In the genomic region with DNA sequence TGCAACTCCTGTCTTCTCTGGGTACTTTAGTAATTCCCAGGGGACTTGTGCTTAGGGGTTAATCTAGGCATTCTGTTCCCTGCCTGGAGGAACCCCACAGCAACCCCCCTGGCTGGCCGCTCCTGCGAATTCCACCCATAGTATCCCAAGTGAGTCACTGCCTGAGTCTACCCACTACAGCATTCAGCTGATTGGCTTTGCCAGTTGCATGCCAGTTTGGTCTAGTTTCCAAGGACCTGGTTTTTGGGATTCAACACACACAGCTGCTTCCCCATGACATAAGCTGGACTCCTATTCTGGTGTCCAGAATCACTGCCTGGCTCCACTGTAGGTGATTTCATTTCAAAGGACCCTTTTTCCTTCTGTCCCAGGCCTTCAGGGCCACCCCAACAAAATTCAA, we compare ENCODE assay signal across 10 cellular contexts. TPM values are rescaled to one million over a fixed set of nuclear protein-coding genes. Genes with fewer than 3 reads are reported as not detected.
A peak's percentile ranks its signal among the peaks of the same experiment; 100 is the strongest.
DNase-seq lines count a peak whose midpoint lies in the region; ATAC-seq and TF ChIP-seq lines count a peak whose summit lies in the region.
"Had no signal": no experiment of that assay in that cellular context is flagged by ENCODE, and none has a peak within 500 bp of the region (broad histone marks: within the 10 kb centered on the region; RNA-seq: fewer than 3 reads in every experiment).

No MANE protein-coding gene starts in this region.

- peaks cover 0 to 8% of the 10 kb centered on the region in 2 donors for H3K36me3 Mint-ChIP-seq in activated naive CD4-positive, alpha-beta T cell treated with anti-CD3 and anti-CD28 coated beads, Interleukin-2, amount 50 U/mL, for 72 hours
- H3K36me3 Mint-ChIP-seq in activated naive CD4-positive, alpha-beta T cell treated with anti-CD3 and anti-CD28 coated beads for 36 hours (ENCODE audit: low read depth) = peaks cover 11% of the 10 kb centered on the region
- peaks cover 28% of the 10 kb centered on the region for H3K36me3 Mint-ChIP-seq in chondrocyte (ENCODE audit: low read depth)
- peaks cover 50% of the 10 kb centered on the region for H3K36me3 Mint-ChIP-seq in activated CD4-positive, alpha-beta T cell treated with anti-CD3 and anti-CD28 coated beads, Interleukin-2, amount 10 ng/mL, durations not matched to agents 7 days and 5 days (ENCODE audit: low read depth)
- peaks cover 52 to 71% of the 10 kb centered on the region in 2 donors for H3K36me3 Mint-ChIP-seq in stimulated activated naive B cell treated with anti-CD40 and anti-IgM and Interleukin-4, amounts not matched to agents 10 μg/mL and 1 μg/mL and 100 μg/mL, for 72 hours

- H3K4me3 Mint-ChIP-seq in activated naive CD4-positive, alpha-beta T cell treated with anti-CD3 and anti-CD28 coated beads for 36 hours = no peak overlapping the region
- peak overlapping the region; percentile 45 for H3K4me3 Mint-ChIP-seq in chondrocyte (ENCODE audit: unreplicated experiment)
- no peak overlapping the region for H3K4me3 Mint-ChIP-seq in activated CD4-positive, alpha-beta T cell treated with anti-CD3 and anti-CD28 coated beads, Interleukin-2, amount 10 ng/mL, durations not matched to agents 7 days and 5 days
- no peak overlapping the region for H3K4me3 Mint-ChIP-seq in stimulated activated naive B cell treated with anti-CD40 and anti-IgM and Interleukin-4, amounts not matched to agents 10 μg/mL and 1 μg/mL and 100 μg/mL, for 72 hours

- H3K9me3 ChIP-seq in lower lobe of right lung (no peaks in the 10 kb centered on the region), uterus (no peaks in the 10 kb centered on the region)
- H3K9me3 ChIP-seq: Caco-2 had no signal

- peak overlapping the region; percentile 53 for H3K27ac ChIP-seq in lower lobe of right lung
- H3K27ac ChIP-seq in uterus = peak overlapping the region; percentile 65 to 85

- POLR2A ChIA-PET in activated CD4-positive, alpha-beta T cell treated with anti-CD3 and anti-CD28 coated beads, Interleukin-2, amount 10 ng/mL, durations not matched to agents 7 days and 5 days (lab: Charles Lee) = no interaction called here

- CTCF ChIA-PET in activated naive CD4-positive, alpha-beta T cell treated with anti-CD3 and anti-CD28 coated beads for 36 hours (lab: Charles Lee) = interaction anchor here (0.7 to 0.9 kb wide), 2 partner anchors 9 to 16 kb away, joined by 3 read pairs; no protein-coding TSS in a partner anchor
- CTCF ChIA-PET in activated CD4-positive, alpha-beta T cell treated with anti-CD3 and anti-CD28 coated beads, Interleukin-2, amount 10 ng/mL, durations not matched to agents 7 days and 5 days (lab: Charles Lee) = no interaction called here

- H3K4me1 Mint-ChIP-seq in activated naive CD4-positive, alpha-beta T cell treated with anti-CD3 and anti-CD28 coated beads for 36 hours (ENCODE audit: low read depth) = peaks cover 2% of the 10 kb centered on the region
- H3K4me1 Mint-ChIP-seq in chondrocyte (ENCODE audit: low read depth) = peaks cover 84% of the 10 kb centered on the region
- peaks cover 26% of the 10 kb centered on the region for H3K4me1 Mint-ChIP-seq in activated CD4-positive, alpha-beta T cell treated with anti-CD3 and anti-CD28 coated beads, Interleukin-2, amount 10 ng/mL, durations not matched to agents 7 days and 5 days
- H3K4me1 Mint-ChIP-seq in stimulated activated naive B cell treated with anti-CD40 and anti-IgM and Interleukin-4, amounts not matched to agents 10 μg/mL and 1 μg/mL and 100 μg/mL, for 72 hours = peaks cover 0 to 4% of the 10 kb centered on the region in 2 donors

- peaks cover 52% of the 10 kb centered on the region for H3K36me3 ChIP-seq in lower lobe of right lung
- no peaks in the 10 kb centered on the region for H3K36me3 ChIP-seq in uterus

- H3K4me1 ChIP-seq in lower lobe of right lung = peaks cover 44% of the 10 kb centered on the region
- H3K4me1 ChIP-seq in uterus = peaks cover 0 to 20% of the 10 kb centered on the region in 2 donors
- H3K4me1 ChIP-seq: Caco-2 had no signal

- peak in 1 of 2 donors; percentile 20 for DNase-seq in activated naive CD4-positive, alpha-beta T cell treated with anti-CD3 and anti-CD28 coated beads, Interleukin-2, amount 50 U/mL, for 72 hours (ENCODE audit: low spot score in 2 of 2)
- DNase-seq in activated naive CD4-positive, alpha-beta T cell treated with anti-CD3 and anti-CD28 coated beads for 36 hours = no peak
- DNase-seq in chondrocyte (ENCODE audit: low spot score) (no peak), lower lobe of right lung (no peak), uterus (peak; percentile 50 to 59)
- DNase-seq in activated CD4-positive, alpha-beta T cell treated with anti-CD3 and anti-CD28 coated beads, Interleukin-2, amount 10 ng/mL, durations not matched to agents 7 days and 5 days = no peak
- no peak for DNase-seq in activated CD4-positive, alpha-beta T cell treated with anti-CD3 and anti-CD28 coated beads, Interleukin-2, amount 50 U/mL, for 4 hours
- no peak for DNase-seq in stimulated activated naive B cell treated with anti-CD40 and anti-IgM and Interleukin-4, amounts not matched to agents 10 μg/mL and 1 μg/mL and 100 μg/mL, for 72 hours

- H3K27ac Mint-ChIP-seq in activated naive CD4-positive, alpha-beta T cell treated with anti-CD3 and anti-CD28 coated beads, Interleukin-2, amount 50 U/mL, for 72 hours = peak overlapping the region; percentile 71 to 82
- no peak overlapping the region for H3K27ac Mint-ChIP-seq in activated naive CD4-positive, alpha-beta T cell treated with anti-CD3 and anti-CD28 coated beads for 36 hours
- peak overlapping the region; percentile 97 for H3K27ac Mint-ChIP-seq in chondrocyte (ENCODE audit: unreplicated experiment)
- H3K27ac Mint-ChIP-seq in activated CD4-positive, alpha-beta T cell treated with anti-CD3 and anti-CD28 coated beads, Interleukin-2, amount 10 ng/mL, durations not matched to agents 7 days and 5 days = no peak overlapping the region
- H3K27ac Mint-ChIP-seq in stimulated activated naive B cell treated with anti-CD40 and anti-IgM and Interleukin-4, amounts not matched to agents 10 μg/mL and 1 μg/mL and 100 μg/mL, for 72 hours = no peak overlapping the region

- ATAC-seq in activated naive CD4-positive, alpha-beta T cell treated with anti-CD3 and anti-CD28 coated beads, Interleukin-2, amount 50 U/mL, for 72 hours = no peak
- peak; percentile 47 to 74 for ATAC-seq in lower lobe of right lung
- ATAC-seq in stimulated activated naive B cell treated with anti-CD40 and anti-IgM and Interleukin-4, amounts not matched to agents 10 μg/mL and 1 μg/mL and 100 μg/mL, for 72 hours (replicated peaks) = no peak
- ATAC-seq: K562 had no signal

- no peaks in the 10 kb centered on the region for H3K27me3 ChIP-seq in lower lobe of right lung (ENCODE audit: low read depth)
- no peaks in the 10 kb centered on the region for H3K27me3 ChIP-seq in uterus

- no peaks in the 10 kb centered on the region for H3K9me3 Mint-ChIP-seq in activated naive CD4-positive, alpha-beta T cell treated with anti-CD3 and anti-CD28 coated beads, Interleukin-2, amount 50 U/mL, for 72 hours
- H3K9me3 Mint-ChIP-seq in activated naive CD4-positive, alpha-beta T cell treated with anti-CD3 and anti-CD28 coated beads for 36 hours = no peaks in the 10 kb centered on the region
- H3K9me3 Mint-ChIP-seq in chondrocyte (ENCODE audit: low read depth) = no peaks in the 10 kb centered on the region
- H3K9me3 Mint-ChIP-seq in activated CD4-positive, alpha-beta T cell treated with anti-CD3 and anti-CD28 coated beads, Interleukin-2, amount 10 ng/mL, durations not matched to agents 7 days and 5 days = no peaks in the 10 kb centered on the region
- no peaks in the 10 kb centered on the region for H3K9me3 Mint-ChIP-seq in stimulated activated naive B cell treated with anti-CD40 and anti-IgM and Interleukin-4, amounts not matched to agents 10 μg/mL and 1 μg/mL and 100 μg/mL, for 72 hours

- no peak overlapping the region for H3K4me3 ChIP-seq in lower lobe of right lung
- no peak overlapping the region for H3K4me3 ChIP-seq in uterus
- H3K4me3 ChIP-seq: K562 had no signal

- intact Hi-C loops in activated naive CD4-positive, alpha-beta T cell treated with anti-CD3 and anti-CD28 coated beads for 36 hours (cut with micrococcal nuclease) = no loop called here
- intact Hi-C loops in lower lobe of right lung (cut with DNase I) = no loop called here
- intact Hi-C loops in uterus (cut with DNase I; ENCODE audit: low total_unique reads) = no loop called here

- no peak for TF ChIP-seq POLR2A in uterus (IDR thresholded peaks at IDR 0.05)

- TF ChIP-seq CTCF in chondrocyte (IDR thresholded peaks at IDR 0.05) (no peak), lower lobe of right lung (IDR thresholded peaks at IDR 0.05) (no peak), uterus (IDR thresholded peaks at IDR 0.05) (no peak)

- H3K27me3 Mint-ChIP-seq in activated naive CD4-positive, alpha-beta T cell treated with anti-CD3 and anti-CD28 coated beads for 36 hours (ENCODE audit: low read depth) = no peaks in the 10 kb centered on the region
- no peaks in the 10 kb centered on the region for H3K27me3 Mint-ChIP-seq in chondrocyte (ENCODE audit: low read depth)
- no peaks in the 10 kb centered on the region for H3K27me3 Mint-ChIP-seq in activated CD4-positive, alpha-beta T cell treated with anti-CD3 and anti-CD28 coated beads, Interleukin-2, amount 10 ng/mL, durations not matched to agents 7 days and 5 days
- H3K27me3 Mint-ChIP-seq in stimulated activated naive B cell treated with anti-CD40 and anti-IgM and Interleukin-4, amounts not matched to agents 10 μg/mL and 1 μg/mL and 100 μg/mL, for 72 hours = no peaks in the 10 kb centered on the region

RNA-seq across cellular contexts. Expression of a gene that starts 40.3 kb away (rescaled TPM):
- total RNA-seq in activated naive CD4-positive, alpha-beta T cell treated with anti-CD3 and anti-CD28 coated beads, Interleukin-2, amount 50 U/mL, for 72 hours = 100 to 1,000 TPM; 153 to 348 TPM
- 100 to 1,000 TPM; 117 to 136 TPM for total RNA-seq in activated naive CD4-positive, alpha-beta T cell treated with anti-CD3 and anti-CD28 coated beads for 36 hours
- 139 to 152 TPM (median 140 TPM) in 3 replicates for total RNA-seq in chondrocyte
- 94.0 TPM for total RNA-seq in lower lobe of right lung
- 100 to 1,000 TPM in 3 of 4 donors, 10 to 100 TPM in 1; 38.8 to 180 (median 138) TPM for total RNA-seq in uterus
- total RNA-seq in activated CD4-positive, alpha-beta T cell treated with anti-CD3 and anti-CD28 coated beads, Interleukin-2, amount 10 ng/mL, durations not matched to agents 7 days and 5 days = 100 to 1,000 TPM; 395 to 443 TPM

Comparison
In these comparisons a context has a peak if more than half of its experiments do, and no peak if none do; other contexts are left out.
1. H3K27ac Mint-ChIP-seq: peak in activated naive CD4-positive, alpha-beta T cell treated with anti-CD3 and anti-CD28 coated beads, Interleukin-2, amount 50 U/mL, for 72 hours (2 of 2) and chondrocyte (single experiment); none in activated naive CD4-positive, alpha-beta T cell treated with anti-CD3 and anti-CD28 coated beads for 36 hours (single experiment), activated CD4-positive, alpha-beta T cell treated with anti-CD3 and anti-CD28 coated beads, Interleukin-2, amount 10 ng/mL, durations not matched to agents 7 days and 5 days (single experiment) and stimulated activated naive B cell treated with anti-CD40 and anti-IgM and Interleukin-4, amounts not matched to agents 10 μg/mL and 1 μg/mL and 100 μg/mL, for 72 hours (single experiment).
2. ATAC-seq: peak in lower lobe of right lung (2 of 2); none in activated naive CD4-positive, alpha-beta T cell treated with anti-CD3 and anti-CD28 coated beads, Interleukin-2, amount 50 U/mL, for 72 hours (0 of 2) and stimulated activated naive B cell treated with anti-CD40 and anti-IgM and Interleukin-4, amounts not matched to agents 10 μg/mL and 1 μg/mL and 100 μg/mL, for 72 hours (0 of 2).
3. DNase-seq: peak in uterus (2 of 2); none in activated naive CD4-positive, alpha-beta T cell treated with anti-CD3 and anti-CD28 coated beads for 36 hours (single experiment), chondrocyte (single experiment), lower lobe of right lung (single experiment), activated CD4-positive, alpha-beta T cell treated with anti-CD3 and anti-CD28 coated beads, Interleukin-2, amount 10 ng/mL, durations not matched to agents 7 days and 5 days (single experiment), activated CD4-positive, alpha-beta T cell treated with anti-CD3 and anti-CD28 coated beads, Interleukin-2, amount 50 U/mL, for 4 hours (0 of 2) and stimulated activated naive B cell treated with anti-CD40 and anti-IgM and Interleukin-4, amounts not matched to agents 10 μg/mL and 1 μg/mL and 100 μg/mL, for 72 hours (single experiment).